Comparison of ENCODE assay signal across 8 cellular contexts in the genomic region with DNA sequence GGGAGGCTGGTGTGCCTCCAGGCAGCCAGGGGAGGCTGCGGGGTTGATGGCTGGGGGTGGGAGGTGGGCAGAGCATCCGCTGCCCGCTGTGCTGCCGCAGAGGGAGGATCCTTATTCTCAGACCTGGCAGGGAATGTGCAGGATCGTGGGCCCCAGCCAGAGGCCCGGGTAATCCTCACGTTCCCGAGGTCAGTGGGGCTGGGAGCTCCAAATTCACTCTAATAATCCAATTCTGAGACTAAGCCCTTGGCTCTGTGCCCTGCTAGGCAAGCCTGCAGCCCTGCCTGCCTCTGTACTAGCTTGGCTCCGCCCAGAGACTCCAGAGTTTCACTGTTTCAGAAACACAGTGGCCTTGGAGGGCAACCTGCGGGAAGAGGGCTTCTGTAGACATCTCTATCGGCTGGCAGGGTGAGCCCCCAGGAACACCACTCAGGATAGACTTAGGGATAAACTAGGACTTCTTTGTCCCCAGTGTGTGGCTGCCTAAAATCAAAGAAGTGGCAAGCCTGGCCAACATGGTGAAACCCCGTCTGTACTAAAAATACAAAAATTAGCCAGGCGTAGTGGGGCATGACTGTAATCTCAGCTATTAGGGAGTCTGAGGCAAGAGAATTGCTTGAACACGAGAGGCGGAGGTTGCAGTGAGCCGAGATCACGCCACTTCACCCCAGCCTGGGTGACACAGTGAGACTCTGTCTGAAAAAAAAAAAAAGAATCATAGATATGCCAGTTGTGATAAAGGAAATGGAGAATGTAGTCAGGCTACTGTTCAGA. TPM values are rescaled to one million over a fixed set of nuclear protein-coding genes. Genes with fewer than 3 reads are reported as not detected.
DNase-seq lines count a peak whose midpoint lies in the region; ATAC-seq and TF ChIP-seq lines count a peak whose summit lies in the region.

No MANE protein-coding gene starts in this region.

- peaks cover 4% of the 10 kb centered on the region for H3K4me1 ChIP-seq in BE2C
- no peaks in the 10 kb centered on the region for H3K4me1 ChIP-seq in CD8-positive, alpha-beta T cell (ENCODE audit: insufficient read depth, low read length)

- intact Hi-C loops in CD8-positive, alpha-beta T cell (cut with DNase I, micrococcal nuclease) = no loop called here

- H3K4me1 Mint-ChIP-seq in stimulated activated memory B cell treated with anti-CD40 and anti-IgM and Interleukin-4, amounts not matched to agents 10 μg/mL and 1 μg/mL and 100 μg/mL, for 72 hours = peaks cover 79% of the 10 kb centered on the region
- H3K4me1 Mint-ChIP-seq in CD8-positive, alpha-beta T cell (ENCODE audit: low read depth) = no peaks in the 10 kb centered on the region

- no peaks in the 10 kb centered on the region for H3K9me3 ChIP-seq in BE2C
- no peaks in the 10 kb centered on the region for H3K9me3 ChIP-seq in MG63
- H3K9me3 ChIP-seq in CD8-positive, alpha-beta T cell (ENCODE audit: low read length) = no peaks in the 10 kb centered on the region

- H3K27me3 ChIP-seq in BE2C (no peaks in the 10 kb centered on the region), MG63 (no peaks in the 10 kb centered on the region)
- H3K27me3 ChIP-seq in CD8-positive, alpha-beta T cell (ENCODE audit: insufficient read depth, low read length) = no peaks in the 10 kb centered on the region

- H3K36me3 ChIP-seq in BE2C (no peaks in the 10 kb centered on the region), MG63 (no peaks in the 10 kb centered on the region)
- no peaks in the 10 kb centered on the region for H3K36me3 ChIP-seq in CD8-positive, alpha-beta T cell (ENCODE audit: insufficient read depth, low read length)

- TF ChIP-seq CTCF in BE2C (IDR thresholded peaks at IDR 0.05; ENCODE audit: low read depth, low read length) (no peak), fibroblast of mammary gland (conservative IDR thresholded peaks at IDR 0.05; ENCODE audit: control insufficient read depth, insufficient read depth, low read depth, low read length) (no peak)
- TF ChIP-seq CTCF in CD8-positive, alpha-beta T cell (IDR thresholded peaks at IDR 0.05) = no peak

- peak overlapping the region; percentile 76 for H3K27ac Mint-ChIP-seq in stimulated activated memory B cell treated with anti-CD40 and anti-IgM and Interleukin-4, amounts not matched to agents 10 μg/mL and 1 μg/mL and 100 μg/mL, for 72 hours
- no peak overlapping the region for H3K27ac Mint-ChIP-seq in CD8-positive, alpha-beta T cell

- H3K9me3 Mint-ChIP-seq in stimulated activated memory B cell treated with anti-CD40 and anti-IgM and Interleukin-4, amounts not matched to agents 10 μg/mL and 1 μg/mL and 100 μg/mL, for 72 hours = no peaks in the 10 kb centered on the region
- no peaks in the 10 kb centered on the region for H3K9me3 Mint-ChIP-seq in CD8-positive, alpha-beta T cell

- peak overlapping the region; percentile 33 for H3K4me3 Mint-ChIP-seq in stimulated activated memory B cell treated with anti-CD40 and anti-IgM and Interleukin-4, amounts not matched to agents 10 μg/mL and 1 μg/mL and 100 μg/mL, for 72 hours
- no peak overlapping the region for H3K4me3 Mint-ChIP-seq in CD8-positive, alpha-beta T cell

- peaks cover 10% of the 10 kb centered on the region for H3K27me3 Mint-ChIP-seq in stimulated activated memory B cell treated with anti-CD40 and anti-IgM and Interleukin-4, amounts not matched to agents 10 μg/mL and 1 μg/mL and 100 μg/mL, for 72 hours
- peaks cover 2% of the 10 kb centered on the region for H3K27me3 Mint-ChIP-seq in CD8-positive, alpha-beta T cell (ENCODE audit: low read depth)

- ATAC-seq in GM21447 (IDR thresholded peaks at IDR 0.05; ENCODE audit: unreplicated experiment) (peak; percentile 59), GM18870 (IDR thresholded peaks at IDR 0.05; ENCODE audit: unreplicated experiment) (no peak)
- peak; percentile 82 for ATAC-seq in stimulated activated memory B cell treated with anti-CD40 and anti-IgM and Interleukin-4, amounts not matched to agents 10 μg/mL and 1 μg/mL and 100 μg/mL, for 72 hours
- no peak for ATAC-seq in CD8-positive, alpha-beta T cell

- no peak overlapping the region for H3K27ac ChIP-seq in CD8-positive, alpha-beta T cell (ENCODE audit: low read depth, low read length)

- POLR2A ChIA-PET in CD8-positive, alpha-beta T cell (lab: Charles Lee) = no interaction called here

- CTCF ChIA-PET in CD8-positive, alpha-beta T cell (lab: Charles Lee) = interaction anchor here (0.6 to 2.2 kb wide), 4 partner anchors 20 to 262 kb away, joined by 3 to 10 read pairs (median 4); no protein-coding TSS in a partner anchor

- H3K4me3 ChIP-seq in BE2C (ENCODE audit: low read depth, low read length) (peak overlapping the region; percentile 37), MG63 (no peak overlapping the region), fibroblast of mammary gland (ENCODE audit: control insufficient read depth, low read depth, low read length) (no peak overlapping the region)
- H3K4me3 ChIP-seq in CD8-positive, alpha-beta T cell (ENCODE audit: low read depth, low read length) = no peak overlapping the region

- DNase-seq in BE2C (peak; percentile 86), MG63 (peak; percentile 26), fibroblast of mammary gland (ENCODE audit: low read depth) (peak; percentile 33), globus pallidus (ENCODE audit: low spot score) (no peak)
- DNase-seq in CD8-positive, alpha-beta T cell = no peak

- H3K36me3 Mint-ChIP-seq in stimulated activated memory B cell treated with anti-CD40 and anti-IgM and Interleukin-4, amounts not matched to agents 10 μg/mL and 1 μg/mL and 100 μg/mL, for 72 hours = no peaks in the 10 kb centered on the region
- H3K36me3 Mint-ChIP-seq in CD8-positive, alpha-beta T cell = no peaks in the 10 kb centered on the region

RNA-seq across cellular contexts. Expression of a gene that starts 17.7 kb away (rescaled TPM):
- 81.1 TPM for polyA plus RNA-seq in BE2C (2012; ENCODE audit: insufficient read depth, insufficient read length, low read depth)
- total RNA-seq in MG63 (2014; rRNA removed; shearing (Covaris generic); ENCODE audit: low replicate concordance) = 128 and 143 TPM in 2 replicates
- total RNA-seq in CD8-positive, alpha-beta T cell = 10 to 100 TPM; 20.3 to 22.5 TPM

RNA-seq across cellular contexts. Expression of a gene that starts 28.8 kb away (rescaled TPM):
- polyA plus RNA-seq in BE2C (2012; ENCODE audit: insufficient read depth, insufficient read length, low read depth) = 1.5 TPM
- total RNA-seq in MG63 (2014; rRNA removed; shearing (Covaris generic); ENCODE audit: low replicate concordance) = not detected in 2 replicates
- total RNA-seq in CD8-positive, alpha-beta T cell = not detected

RNA-seq across cellular contexts. Expression of a gene that starts 41.0 kb away (rescaled TPM):
- polyA plus RNA-seq in BE2C (2012; ENCODE audit: insufficient read depth, insufficient read length, low read depth) = 42.3 TPM
- 30.8 and 43.8 TPM in 2 replicates for total RNA-seq in MG63 (2014; rRNA removed; shearing (Covaris generic); ENCODE audit: low replicate concordance)
- 1 to 10 TPM; 8.1 to 8.4 TPM for total RNA-seq in CD8-positive, alpha-beta T cell

RNA-seq across cellular contexts. Expression of a gene that starts 56.4 kb away (rescaled TPM):
- polyA plus RNA-seq in BE2C (2012; ENCODE audit: insufficient read depth, insufficient read length, low read depth) = 5.9 TPM
- total RNA-seq in MG63 (2014; rRNA removed; shearing (Covaris generic); ENCODE audit: low replicate concordance) = 6.4 and 7.5 TPM in 2 replicates
- total RNA-seq in CD8-positive, alpha-beta T cell = 1 to 10 TPM; 7.3 to 9.1 TPM

Comparison
In these comparisons a context has a peak if more than half of its experiments do, and no peak if none do; other contexts are left out.
1. DNase-seq: peak in BE2C (single experiment), MG63 (single experiment) and fibroblast of mammary gland (single experiment); none in CD8-positive, alpha-beta T cell (0 of 7) and globus pallidus (single experiment).
2. ATAC-seq: peak in GM21447 (single experiment) and stimulated activated memory B cell treated with anti-CD40 and anti-IgM and Interleukin-4, amounts not matched to agents 10 μg/mL and 1 μg/mL and 100 μg/mL, for 72 hours (single experiment); none in CD8-positive, alpha-beta T cell (single experiment) and GM18870 (single experiment).